Comparison of ENCODE assay signal across 21 cellular contexts in genomic region chr1:1684031-1684681, GRCh38. TPM values are rescaled to one million over a fixed set of nuclear protein-coding genes. Genes with fewer than 3 reads are reported as not detected.
DNase-seq lines count a peak whose midpoint lies in the region; ATAC-seq and TF ChIP-seq lines count a peak whose summit lies in the region.
"Had no signal": no experiment of that assay in that cellular context is flagged by ENCODE, and none has a peak within 500 bp of the region (broad histone marks: within the 10 kb centered on the region; RNA-seq: fewer than 3 reads in every experiment).

No MANE protein-coding gene starts in this region.

- no peak overlapping the region for H2BK5ac ChIP-seq in trophoblast cell (ENCODE audit: low read depth, low read length, poor library complexity)

- no peaks in the 10 kb centered on the region for H3K9me2 ChIP-seq in SK-N-SH

- no peak for TF ChIP-seq CTCF in SK-N-SH (IDR thresholded peaks at IDR 0.05)
- no peak for TF ChIP-seq CTCF in Peyer's patch (IDR thresholded peaks at IDR 0.05)
- TF ChIP-seq CTCF in endodermal cell (conservative IDR thresholded peaks at IDR 0.05), result no peak

- TF ChIP-seq EP300 in SK-N-SH (IDR thresholded peaks at IDR 0.05; ENCODE audit: borderline replicate concordance in 1 of 2, low read depth in 1 of 2, low read length in 1 of 2), result no peak

- H3K79me1 ChIP-seq in trophoblast cell (ENCODE audit: low read length), result no peaks in the 10 kb centered on the region

- H3K9me3 ChIP-seq in SK-N-SH (no peaks in the 10 kb centered on the region), Peyer's patch (no peaks in the 10 kb centered on the region), endodermal cell (ENCODE audit: control insufficient read depth, low read length) (no peaks in the 10 kb centered on the region), trophoblast cell (ENCODE audit: insufficient read depth, low read depth, low read length) (no peaks in the 10 kb centered on the region)
- H3K9me3 ChIP-seq: psoas muscle, upper lobe of right lung had no signal

- peaks cover 19% of the 10 kb centered on the region for H3K4me1 Mint-ChIP-seq in endodermal cell

- H4K12ac ChIP-seq in trophoblast cell (ENCODE audit: low read depth, low read length), result no peak overlapping the region

- no peak overlapping the region for H2AFZ ChIP-seq in SK-N-SH (ENCODE audit: low read depth)
- no peak overlapping the region for H2AFZ ChIP-seq in trophoblast cell (ENCODE audit: insufficient read depth, low read length, poor library complexity)

- H3K9ac ChIP-seq in SK-N-SH, result no peak overlapping the region
- H3K9ac ChIP-seq in endodermal cell (ENCODE audit: extremely low read depth, low read length, poor library complexity, severe bottlenecking), result no peak overlapping the region
- H3K9ac ChIP-seq in trophoblast cell (ENCODE audit: low read length), result no peak overlapping the region

- peaks cover 10% of the 10 kb centered on the region for H3F3A ChIP-seq in SK-N-SH (replicated peaks; ENCODE audit: insufficient read depth)

- H3K27me3 ChIP-seq in SK-N-SH (ENCODE audit: insufficient read depth), result no peaks in the 10 kb centered on the region
- H3K27me3 ChIP-seq in Peyer's patch, result no peaks in the 10 kb centered on the region
- no peaks in the 10 kb centered on the region for H3K27me3 ChIP-seq in endodermal cell (ENCODE audit: control insufficient read depth, insufficient read depth, low read length, poor library complexity, severe bottlenecking)
- no peaks in the 10 kb centered on the region for H3K27me3 ChIP-seq in trophoblast cell (ENCODE audit: insufficient read depth, low read length)
- H3K27me3 ChIP-seq: upper lobe of right lung had no signal

- H3K36me3 Mint-ChIP-seq in endodermal cell (ENCODE audit: low read depth), result peaks cover 16% of the 10 kb centered on the region

- H3K14ac ChIP-seq in trophoblast cell (ENCODE audit: low read length), result no peak overlapping the region

- H3K4me3 ChIP-seq in SK-N-SH (ENCODE audit: low read depth in 2 of 2, low read length in 1 of 2), result no peak overlapping the region
- H3K4me3 ChIP-seq in Peyer's patch, result no peak overlapping the region
- no peak overlapping the region for H3K4me3 ChIP-seq in endodermal cell (ENCODE audit: low read length)
- no peak overlapping the region for H3K4me3 ChIP-seq in trophoblast cell (ENCODE audit: low read depth, low read length)
- H3K4me3 ChIP-seq: psoas muscle, upper lobe of right lung had no signal

- no peak overlapping the region for H3K23ac ChIP-seq in trophoblast cell (ENCODE audit: low read length)

- no peak overlapping the region for H2BK12ac ChIP-seq in trophoblast cell (ENCODE audit: low read length)

- peak; percentile 9 for DNase-seq in SK-N-SH
- no peak for DNase-seq in Peyer's patch
- DNase-seq in endodermal cell, result peak; percentile 55
- DNase-seq in trophoblast cell, result no peak
- DNase-seq in medulla oblongata (ENCODE audit: extremely low spot score), result no peak
- no peak for DNase-seq in GM19240 (ENCODE audit: insufficient read length, low spot score)
- DNase-seq: activated B cell treated with CpG ODN at 0.5 μM for 24 hours; activated naive CD8-positive, alpha-beta T cell treated with anti-CD3 and anti-CD28 coated beads, Interleukin-2, amount 10 ng/mL, durations not matched to agents 7 days and 5 days; CD4-positive, CD25-positive, alpha-beta regulatory T cell; DMS 273 treated with DMSO at 0.1 percent for 48 hours; effector CD8-positive, alpha-beta T cell; foreskin fibroblast; Kasumi-1; NCI-H187; NCI-H69; psoas muscle; upper lobe of right lung had no signal

- no peak overlapping the region for H2BK120ac ChIP-seq in trophoblast cell (ENCODE audit: insufficient read depth, low read length, poor library complexity)

- H3K4me2 ChIP-seq in SK-N-SH, result no peak overlapping the region
- H3K4me2 ChIP-seq in trophoblast cell (ENCODE audit: low read length), result no peak overlapping the region

- H3K27ac ChIP-seq in SK-N-SH (ENCODE audit: low read depth in 2 of 2, low read length in 1 of 2), result no peak overlapping the region
- H3K27ac ChIP-seq in Peyer's patch, result peak overlapping the region in 3 of 4 donors; percentile 3 to 73 (median 45)
- H3K27ac ChIP-seq in endodermal cell (ENCODE audit: low read depth, low read length), result no peak overlapping the region
- no peak overlapping the region for H3K27ac ChIP-seq in trophoblast cell (ENCODE audit: low read depth, low read length)
- H3K27ac ChIP-seq: 22Rv1, psoas muscle, upper lobe of right lung had no signal

- 96% methylated on average over 28 of the region's 28 CpGs for WGBS in SK-N-SH (ENCODE audit: low lambda C conversion rate)
- 92 to 96% methylated on average over 24 to 28 of the region's 28 CpGs for WGBS in endodermal cell (ENCODE audit: insufficient coverage in 1 of 2, insufficient read length in 1 of 2), 2 experiments
- no CpG with 5 or more reads among the region's 28 CpGs for WGBS in trophoblast cell (ENCODE audit: extremely low coverage, insufficient coverage, insufficient read length)

- no peak overlapping the region for H2AK5ac ChIP-seq in trophoblast cell (ENCODE audit: low read length)

- CTCF ChIA-PET in SK-N-SH (lab: Yijun Ruan, JAX), result no interaction called here

- no peak overlapping the region for H4K8ac ChIP-seq in trophoblast cell (ENCODE audit: low read depth, low read length)

- no peaks in the 10 kb centered on the region for H3K36me3 ChIP-seq in SK-N-SH (replicated peaks in 1 of 2; ENCODE audit: control insufficient read depth in 1 of 2, insufficient read depth in 2 of 2, low read length in 1 of 2)
- H3K36me3 ChIP-seq in Peyer's patch, result peaks cover 0 to 3% (median 0%) of the 10 kb centered on the region in 3 donors
- H3K36me3 ChIP-seq in endodermal cell (ENCODE audit: control insufficient read depth, insufficient read depth, low read length), result no peaks in the 10 kb centered on the region
- H3K36me3 ChIP-seq in trophoblast cell (ENCODE audit: control insufficient read depth in 1 of 2, insufficient read depth in 2 of 2, low read length in 2 of 2), result peaks cover 6 to 10% of the 10 kb centered on the region in 2 experiments

- no peak for TF ChIP-seq POLR2A in Peyer's patch (IDR thresholded peaks at IDR 0.05)

- POLR2A ChIA-PET in SK-N-SH (lab: Yijun Ruan, JAX), result no interaction called here

- peak overlapping the region; percentile 24 for H3K4me3 Mint-ChIP-seq in endodermal cell
- H3K4me3 Mint-ChIP-seq: activated B cell treated with CpG ODN at 0.5 μM for 24 hours; activated naive CD8-positive, alpha-beta T cell treated with anti-CD3 and anti-CD28 coated beads, Interleukin-2, amount 10 ng/mL, durations not matched to agents 7 days and 5 days; activated T-helper 17 cell treated with anti-CD3 and anti-CD28 coated beads, Interleukin-2, amount 50 U/mL, for 72 hours; CD4-positive, CD25-positive, alpha-beta regulatory T cell had no signal

- H3K4me1 ChIP-seq in SK-N-SH (ENCODE audit: control insufficient read depth in 1 of 2, insufficient read depth in 2 of 2, low read depth in 1 of 2, low read length in 1 of 2) (peaks cover 0 to 5% of the 10 kb centered on the region in 2 experiments; a peak in 1 of 4 replicates), Peyer's patch (peaks cover under 1 to 41% (median 4%) of the 10 kb centered on the region in 4 donors), endodermal cell (ENCODE audit: control insufficient read depth, insufficient read depth, low read length) (no peaks in the 10 kb centered on the region), trophoblast cell (ENCODE audit: control insufficient read depth in 1 of 2, insufficient read depth in 2 of 2, low read length in 2 of 2) (no peaks in the 10 kb centered on the region)
- H3K4me1 ChIP-seq: psoas muscle had no signal

- no peaks in the 10 kb centered on the region for H3K27me3 Mint-ChIP-seq in endodermal cell (ENCODE audit: insufficient read depth)
- H3K27me3 Mint-ChIP-seq: activated B cell treated with CpG ODN at 0.5 μM for 24 hours; activated naive CD8-positive, alpha-beta T cell treated with anti-CD3 and anti-CD28 coated beads, Interleukin-2, amount 10 ng/mL, durations not matched to agents 7 days and 5 days; activated T-helper 17 cell treated with anti-CD3 and anti-CD28 coated beads, Interleukin-2, amount 50 U/mL, for 72 hours; CD4-positive, CD25-positive, alpha-beta regulatory T cell had no signal

- peak overlapping the region; percentile 16 for H3K4ac ChIP-seq in trophoblast cell (ENCODE audit: low read depth, low read length)

- H3K27ac Mint-ChIP-seq in endodermal cell, result peak overlapping the region; percentile 87
- H3K27ac Mint-ChIP-seq: activated B cell treated with CpG ODN at 0.5 μM for 24 hours; activated naive CD8-positive, alpha-beta T cell treated with anti-CD3 and anti-CD28 coated beads, Interleukin-2, amount 10 ng/mL, durations not matched to agents 7 days and 5 days; activated T-helper 17 cell treated with anti-CD3 and anti-CD28 coated beads, Interleukin-2, amount 50 U/mL, for 72 hours had no signal

- peaks cover 18% of the 10 kb centered on the region; the same call in 1 of the 2 replicates for H4K20me1 ChIP-seq in SK-N-SH (ENCODE audit: insufficient read depth)

- ATAC-seq in SK-N-SH treated with all-trans-retinoic acid at 6 μM for 48 hours, result no peak
- no peak for ATAC-seq in HG03521 (IDR thresholded peaks at IDR 0.05; ENCODE audit: unreplicated experiment)
- ATAC-seq: activated T-helper 17 cell treated with anti-CD3 and anti-CD28 coated beads, Interleukin-2, amount 50 U/mL, for 72 hours; psoas muscle had no signal

- peak overlapping the region; percentile 52 for H3K18ac ChIP-seq in trophoblast cell (ENCODE audit: low read length)

- TF ChIP-seq RAD21 in SK-N-SH (IDR thresholded peaks at IDR 0.05; ENCODE audit: low read length), result no peak

- H4K91ac ChIP-seq in trophoblast cell (ENCODE audit: low read depth, low read length), result no peak overlapping the region

- H3K79me2 ChIP-seq in SK-N-SH (ENCODE audit: insufficient read depth) (peaks cover 93% of the 10 kb centered on the region), trophoblast cell (ENCODE audit: control insufficient read depth, insufficient read depth, low read length, poor library complexity) (peaks cover 5% of the 10 kb centered on the region)

- no peaks in the 10 kb centered on the region for H3K9me3 Mint-ChIP-seq in endodermal cell
- H3K9me3 Mint-ChIP-seq: activated B cell treated with CpG ODN at 0.5 μM for 24 hours; activated naive CD8-positive, alpha-beta T cell treated with anti-CD3 and anti-CD28 coated beads, Interleukin-2, amount 10 ng/mL, durations not matched to agents 7 days and 5 days; activated T-helper 17 cell treated with anti-CD3 and anti-CD28 coated beads, Interleukin-2, amount 50 U/mL, for 72 hours had no signal

RNA-seq across cellular contexts. Expression of gene SLC35E2B, which starts 8.4 kb away (rescaled TPM):
- 20.5 and 20.6 TPM in 2 replicates for polyA plus RNA-seq in SK-N-SH (2012; rRNA removed)
- polyA plus RNA-seq in SK-N-SH (2012; cell fraction: cytosol; rRNA removed), result 15.5 and 19.2 TPM in 2 replicates
- polyA plus RNA-seq in SK-N-SH (2012; cell fraction: nucleus; rRNA removed), result 58.2 and 59.5 TPM in 2 replicates
- total RNA-seq in Peyer's patch, result 100 to 1,000 TPM in 2 of 4 donors, 10 to 100 TPM in 2; 76.9 to 132 (median 103) TPM
- total RNA-seq in endodermal cell, result 10 to 100 TPM; 51.2 to 56.9 TPM
- 75.3 TPM for polyA plus RNA-seq in endodermal cell (2013, experiment 1 of 2)
- 64.2 TPM for polyA plus RNA-seq in endodermal cell (2013, experiment 2 of 2)
- 25.3 TPM in 2 replicates for polyA plus RNA-seq in trophoblast cell (2013)

RNA-seq across cellular contexts. Expression of gene CDK11B, which starts 25.4 kb away (rescaled TPM):
- 11.3 and 15.0 TPM in 2 replicates for polyA plus RNA-seq in SK-N-SH (2012; rRNA removed)
- 13.7 and 15.0 TPM in 2 replicates for polyA plus RNA-seq in SK-N-SH (2012; cell fraction: cytosol; rRNA removed)
- polyA plus RNA-seq in SK-N-SH (2012; cell fraction: nucleus; rRNA removed), result 31.3 and 32.9 TPM in 2 replicates
- total RNA-seq in Peyer's patch, result 100 to 1,000 TPM in 1 of 4 donors, 10 to 100 TPM in 3; 25.7 to 124 (median 40.9) TPM
- total RNA-seq in endodermal cell, result 10 to 100 TPM; 31.8 to 33.6 TPM
- 42.7 TPM for polyA plus RNA-seq in endodermal cell (2013, experiment 1 of 2)
- polyA plus RNA-seq in endodermal cell (2013, experiment 2 of 2), result 37.7 TPM
- polyA plus RNA-seq in trophoblast cell (2013), result 41.3 and 43.5 TPM in 2 replicates

RNA-seq across cellular contexts. Expression of gene CDK11A, which starts 40.0 kb away (rescaled TPM):
- 22.0 and 24.0 TPM in 2 replicates for polyA plus RNA-seq in SK-N-SH (2012; rRNA removed)
- 9.6 and 10.1 TPM in 2 replicates for polyA plus RNA-seq in SK-N-SH (2012; cell fraction: cytosol; rRNA removed)
- polyA plus RNA-seq in SK-N-SH (2012; cell fraction: nucleus; rRNA removed), result 159 and 185 TPM in 2 replicates
- total RNA-seq in Peyer's patch (100 to 1,000 TPM; 129 to 269 (median 199) TPM), endodermal cell (10 to 100 TPM; 61.0 to 62.1 TPM)
- 43.3 TPM for polyA plus RNA-seq in endodermal cell (2013, experiment 1 of 2)
- 36.0 TPM for polyA plus RNA-seq in endodermal cell (2013, experiment 2 of 2)
- polyA plus RNA-seq in trophoblast cell (2013), result 32.6 and 35.0 TPM in 2 replicates

RNA-seq across cellular contexts. Expression of gene MMP23B, which starts 52.2 kb away (rescaled TPM):
- polyA plus RNA-seq in SK-N-SH (2012; rRNA removed), result 0.96 and 1.2 TPM in 2 replicates
- polyA plus RNA-seq in SK-N-SH (2012; cell fraction: cytosol; rRNA removed), result 0.10 and 0.15 TPM in 2 replicates
- polyA plus RNA-seq in SK-N-SH (2012; cell fraction: nucleus; rRNA removed), result 9.6 and 17.1 TPM in 2 replicates
- total RNA-seq in Peyer's patch (1 to 10 TPM; 1.8 to 5.9 (median 4.1) TPM), endodermal cell (10 to 100 TPM; 14.7 to 19.9 TPM)
- polyA plus RNA-seq in endodermal cell (2013, experiment 1 of 2), result 10.1 TPM
- 10.4 TPM for polyA plus RNA-seq in endodermal cell (2013, experiment 2 of 2)
- polyA plus RNA-seq in trophoblast cell (2013), result 26.6 and 30.7 TPM in 2 replicates

Comparison
In these comparisons a context has a peak if more than half of its experiments do, and no peak if none do; other contexts are left out.
1. DNase-seq: peak in SK-N-SH (single experiment) and endodermal cell (single experiment); none in Peyer's patch (0 of 3), trophoblast cell (0 of 2), medulla oblongata (single experiment) and GM19240 (single experiment).
2. H3K27ac ChIP-seq: peak in Peyer's patch (3 of 4); none in SK-N-SH (0 of 2), endodermal cell (single experiment) and trophoblast cell (single experiment).